In genomic region chr13:34076943-34077703, GRCh38 we compare ENCODE assay signal across 8 cellular contexts.
DNase-seq lines count a peak whose midpoint lies in the region; ATAC-seq, FAIRE-seq and TF ChIP-seq lines count a peak whose summit lies in the region.

No MANE protein-coding gene starts in this region.

- H3K9me3 ChIP-seq in ovary (no peaks in the 10 kb centered on the region), MG63 (no peaks in the 10 kb centered on the region; the same call in 1 of the 2 replicates)

- peak; percentile 68 for FAIRE-seq in endometrium (lab: Jason Lieb, UNC)

- H3K27ac Mint-ChIP-seq in activated naive CD8-positive, alpha-beta T cell treated with anti-CD3 and anti-CD28 coated beads, Interleukin-2, amount 50 U/mL, for 24 hours = no peak overlapping the region
- H3K27ac Mint-ChIP-seq in immature natural killer cell = no peak overlapping the region

- no peaks in the 10 kb centered on the region for H3K36me3 Mint-ChIP-seq in activated naive CD8-positive, alpha-beta T cell treated with anti-CD3 and anti-CD28 coated beads, Interleukin-2, amount 50 U/mL, for 24 hours (ENCODE audit: low read depth)
- H3K36me3 Mint-ChIP-seq in immature natural killer cell = no peaks in the 10 kb centered on the region

- no peak for TF ChIP-seq POLR2A in ovary (IDR thresholded peaks at IDR 0.05)

- no peaks in the 10 kb centered on the region for H3K27me3 Mint-ChIP-seq in activated naive CD8-positive, alpha-beta T cell treated with anti-CD3 and anti-CD28 coated beads, Interleukin-2, amount 50 U/mL, for 24 hours
- H3K27me3 Mint-ChIP-seq in immature natural killer cell (ENCODE audit: low read depth in 3 of 3) = peaks cover 0 to 3% (median 3%) of the 10 kb centered on the region in 3 donors

- no peaks in the 10 kb centered on the region for H3K36me3 ChIP-seq in ovary
- H3K36me3 ChIP-seq in MG63 = no peaks in the 10 kb centered on the region

- no peaks in the 10 kb centered on the region for H3K27me3 ChIP-seq in ovary
- H3K27me3 ChIP-seq in MG63 = no peaks in the 10 kb centered on the region

- no peaks in the 10 kb centered on the region for H3K4me1 Mint-ChIP-seq in activated naive CD8-positive, alpha-beta T cell treated with anti-CD3 and anti-CD28 coated beads, Interleukin-2, amount 50 U/mL, for 24 hours
- H3K4me1 Mint-ChIP-seq in immature natural killer cell = no peaks in the 10 kb centered on the region

- ATAC-seq in activated naive CD8-positive, alpha-beta T cell treated with anti-CD3 and anti-CD28 coated beads, Interleukin-2, amount 50 U/mL, for 24 hours = no peak

- 3 to 8% (median 4%) methylated on average over 4 of the region's 4 CpGs for WGBS in ovary, 3 donors

- intact Hi-C loops in ovary (cut with DNase I) = loop anchor here in 1 of 4 donors (10.0 kb wide), 1 partner anchor 282 kb away; no protein-coding TSS in a partner anchor

- H3K9me3 Mint-ChIP-seq in activated naive CD8-positive, alpha-beta T cell treated with anti-CD3 and anti-CD28 coated beads, Interleukin-2, amount 50 U/mL, for 24 hours = peaks cover 10% of the 10 kb centered on the region
- peaks cover 2 to 14% (median 3%) of the 10 kb centered on the region in 6 donors for H3K9me3 Mint-ChIP-seq in immature natural killer cell

- no peak overlapping the region for H3K27ac ChIP-seq in ovary

- TF ChIP-seq CTCF in ovary (IDR thresholded peaks at IDR 0.05) = peak in 2 of 3 donors; percentile 22 to 32

- no peak for TF ChIP-seq EP300 in ovary (IDR thresholded peaks at IDR 0.05)

- DNase-seq in NCI-H2107 treated with DMSO at 0.1 percent for 48 hours (lab: John Stamatoyannopoulos, UW; ENCODE audit: unreplicated experiment) (peak; percentile 14), NCI-H2107 (lab: John Stamatoyannopoulos, UW) (no peak), NCI-H446 treated with DMSO at 0.1 percent for 48 hours (lab: John Stamatoyannopoulos, UW) (peak; percentile 16), ovary (no peak), MG63 (no peak), immature natural killer cell (no peak)
- DNase-seq in activated naive CD8-positive, alpha-beta T cell treated with anti-CD3 and anti-CD28 coated beads, Interleukin-2, amount 50 U/mL, for 24 hours = no peak

- peaks cover 2% of the 10 kb centered on the region for H3K4me1 ChIP-seq in ovary (ENCODE audit: insufficient read depth)

- H3K4me3 Mint-ChIP-seq in activated naive CD8-positive, alpha-beta T cell treated with anti-CD3 and anti-CD28 coated beads, Interleukin-2, amount 50 U/mL, for 24 hours = no peak overlapping the region
- no peak overlapping the region for H3K4me3 Mint-ChIP-seq in immature natural killer cell

- H3K4me3 ChIP-seq in ovary (no peak overlapping the region), MG63 (no peak overlapping the region)

Comparison
In these comparisons a context has a peak if more than half of its experiments do, and no peak if none do; other contexts are left out.
1. DNase-seq: peak in NCI-H2107 treated with DMSO at 0.1 percent for 48 hours (single experiment) and NCI-H446 treated with DMSO at 0.1 percent for 48 hours (single experiment); none in NCI-H2107 (single experiment), ovary (0 of 5), MG63 (single experiment), activated naive CD8-positive, alpha-beta T cell treated with anti-CD3 and anti-CD28 coated beads, Interleukin-2, amount 50 U/mL, for 24 hours (single experiment) and immature natural killer cell (0 of 3).